8 cellular contexts compared by ENCODE assay signal in genomic region chr5:149799119-149799623, GRCh38.
A peak's percentile ranks its signal among the peaks of the same experiment; 100 is the strongest.
DNase-seq lines count a peak whose midpoint lies in the region; ATAC-seq and TF ChIP-seq lines count a peak whose summit lies in the region.

No MANE protein-coding gene starts in this region.

- H3K27ac Mint-ChIP-seq in nephron progenitor cell, result peak overlapping the region; percentile 77

- peak; percentile 78 for DNase-seq in Caki2 (ENCODE audit: low read depth)
- peak; percentile 35 for DNase-seq in NCI-H510A (lab: John Stamatoyannopoulos, UW)
- DNase-seq in nephron progenitor cell, result no peak
- DNase-seq in NCI-H524 treated with DMSO at 0.1 percent for 48 hours (lab: John Stamatoyannopoulos, UW), result no peak

- H3K4me3 ChIP-seq in duodenal mucosa (ENCODE audit: low read depth in 1 of 2, low read length in 2 of 2), result no peak overlapping the region

- no peaks in the 10 kb centered on the region for H3K36me3 ChIP-seq in duodenal mucosa (ENCODE audit: control insufficient read depth in 1 of 2, insufficient read depth in 2 of 2, low read length in 2 of 2)

- peak overlapping the region; percentile 13 for H3K27ac ChIP-seq in duodenal mucosa (ENCODE audit: low read depth, low read length)

- no peaks in the 10 kb centered on the region for H3K9me3 Mint-ChIP-seq in nephron progenitor cell

- in situ Hi-C loops in Caki2 (cut with HindIII; ENCODE audit: low pct_unique_long_range_greater_than_20kb, low sequenced_read_pairs), result no loop called here

- ATAC-seq in GM19023 (IDR thresholded peaks at IDR 0.05; ENCODE audit: unreplicated experiment), result no peak
- no peak for ATAC-seq in GM21825 (IDR thresholded peaks at IDR 0.05; ENCODE audit: unreplicated experiment)
- no peak for ATAC-seq in HG02973 (IDR thresholded peaks at IDR 0.05; ENCODE audit: unreplicated experiment)

- no peaks in the 10 kb centered on the region for H3K27me3 ChIP-seq in duodenal mucosa (ENCODE audit: control insufficient read depth in 1 of 2, insufficient read depth in 2 of 2, low read length in 2 of 2)

- peaks cover 85% of the 10 kb centered on the region for H3K4me1 Mint-ChIP-seq in nephron progenitor cell

- no peak for TF ChIP-seq CTCF in nephron progenitor cell (IDR thresholded peaks at IDR 0.05)

- H3K4me3 Mint-ChIP-seq in nephron progenitor cell, result no peak overlapping the region

- H3K9ac ChIP-seq in duodenal mucosa (ENCODE audit: low read depth in 1 of 2, low read length in 2 of 2), result no peak overlapping the region

- peaks cover 5% of the 10 kb centered on the region for H3K27me3 Mint-ChIP-seq in nephron progenitor cell (ENCODE audit: low read depth, poor library complexity)

- H3K4me1 ChIP-seq in duodenal mucosa (ENCODE audit: control insufficient read depth in 1 of 2, insufficient read depth in 2 of 2, low read length in 2 of 2), result peaks cover 33 to 42% of the 10 kb centered on the region in 2 donors

- H3K36me3 Mint-ChIP-seq in nephron progenitor cell (ENCODE audit: low read depth), result no peaks in the 10 kb centered on the region

- H3K9me3 ChIP-seq in duodenal mucosa (ENCODE audit: control insufficient read depth in 1 of 2, low read length in 2 of 2), result no peaks in the 10 kb centered on the region

Comparison
In these comparisons a context has a peak if more than half of its experiments do, and no peak if none do; other contexts are left out.
1. DNase-seq: peak in Caki2 (single experiment) and NCI-H510A (single experiment); none in nephron progenitor cell (single experiment) and NCI-H524 treated with DMSO at 0.1 percent for 48 hours (single experiment).